ENCODE assay signal across 15 cellular contexts in genomic region chr5:73901045-73901444, GRCh38.
DNase-seq lines count a peak whose midpoint lies in the region; ATAC-seq and TF ChIP-seq lines count a peak whose summit lies in the region.
"Had no signal": no experiment of that assay in that cellular context is flagged by ENCODE, and none has a peak within 500 bp of the region (broad histone marks: within the 10 kb centered on the region; RNA-seq: fewer than 3 reads in every experiment).

No MANE protein-coding gene starts in this region.

- peak overlapping the region in 3 of 5 donors; percentile 8 to 45 (median 14) for H3K9ac ChIP-seq in subcutaneous abdominal adipose tissue (ENCODE audit: low read length in 5 of 5)

- intact Hi-C loops in Right ventricle myocardium superior (cut with DNase I) (loop anchor here (10.0 kb wide), 1 partner anchor 1014 kb away; no protein-coding TSS in a partner anchor), cardiac septum (cut with DNase I) (loop anchor here (10.0 kb wide), 2 partner anchors 134 to 354 kb away; no protein-coding TSS in a partner anchor), adrenal gland (cut with DNase I) (loop anchor here in 1 of 2 donors (5.0 kb wide), 1 partner anchor 741 kb away; the partner anchor contains the start of gene ENC1), left ventricle myocardium superior (cut with micrococcal nuclease) (no loop called here)

- no peaks in the 10 kb centered on the region for H3K9me3 ChIP-seq in adrenal gland (replicated peaks in 1 of 3)
- H3K9me3 ChIP-seq in subcutaneous abdominal adipose tissue (ENCODE audit: control insufficient read depth in 5 of 5, low read length in 5 of 5), result no peaks in the 10 kb centered on the region
- H3K9me3 ChIP-seq: neutrophil had no signal

- H3K4me3 ChIP-seq in adrenal gland (no peak overlapping the region), subcutaneous abdominal adipose tissue (ENCODE audit: low read depth in 1 of 5, low read length in 5 of 5) (peak overlapping the region in 4 of 5 donors; percentile 34 to 48 (median 36))

- no peaks in the 10 kb centered on the region for H3K36me3 ChIP-seq in adrenal gland (replicated peaks in 1 of 2)
- H3K36me3 ChIP-seq in subcutaneous abdominal adipose tissue (ENCODE audit: control insufficient read depth in 5 of 5, insufficient read depth in 5 of 5, low read length in 5 of 5), result peaks cover 3 to 13% (median 9%) of the 10 kb centered on the region in 5 donors
- H3K36me3 ChIP-seq: neutrophil had no signal

- 63 to 76% (median 66%) methylated on average over 13 of the region's 13 CpGs for WGBS in adrenal gland, 4 donors

- H3K4me1 ChIP-seq in adrenal gland (replicated peaks in 1 of 2), result peaks cover 0 to 10% of the 10 kb centered on the region in 2 donors
- H3K4me1 ChIP-seq in subcutaneous abdominal adipose tissue (ENCODE audit: control insufficient read depth in 5 of 5, insufficient read depth in 5 of 5, low read length in 5 of 5), result peaks cover 0 to 28% (median 27%) of the 10 kb centered on the region in 5 donors

- no peaks in the 10 kb centered on the region for H3K27me3 ChIP-seq in adrenal gland
- H3K27me3 ChIP-seq in subcutaneous abdominal adipose tissue (ENCODE audit: control insufficient read depth in 5 of 5, insufficient read depth in 4 of 5, low read length in 5 of 5), result no peaks in the 10 kb centered on the region
- H3K27me3 ChIP-seq: neutrophil had no signal

- TF ChIP-seq CTCF in adrenal gland (IDR thresholded peaks at IDR 0.05), result no peak

- DNase-seq in Right ventricle myocardium superior (peak; percentile 50), cardiac septum (ENCODE audit: low spot score) (no peak), adrenal gland (peak in 6 of 7 donors; percentile 55 to 77 (median 68)), left ventricle myocardium superior (peak; percentile 37), NCI-H2107 (lab: John Stamatoyannopoulos, UW) (no peak), NCI-H2196 (lab: John Stamatoyannopoulos, UW; ENCODE audit: unreplicated experiment) (no peak)
- DNase-seq: activated CD8-positive, alpha-beta memory T cell treated with anti-CD3 and anti-CD28 coated beads, Interleukin-2, amount 50 U/mL, for 48 hours; DND-41; NCI-H1105 treated with DMSO at 0.1 percent for 48 hours; stimulated activated CD4-positive, alpha-beta T cell treated with anti-CD3 and anti-CD28 coated beads, Interleukin-4, amount 100 ng/mL, for 1 hour; T-helper 9 cell had no signal

- H3K27ac ChIP-seq in adrenal gland (peak overlapping the region in 1 of 5 donors; percentile 46), subcutaneous abdominal adipose tissue (ENCODE audit: low read depth, low read length) (peak overlapping the region; percentile 74)
- H3K27ac ChIP-seq: 22Rv1, neutrophil had no signal

- no peak for TF ChIP-seq POLR2A in adrenal gland (IDR thresholded peaks at IDR 0.05)

- ATAC-seq in Right ventricle myocardium superior (ENCODE audit: poor library complexity) (no peak), left ventricle myocardium superior (peak; percentile 31), GM18517 (IDR thresholded peaks at IDR 0.05; ENCODE audit: unreplicated experiment) (no peak)

Comparison
In these comparisons a context has a peak if more than half of its experiments do, and no peak if none do; other contexts are left out.
1. DNase-seq: peak in Right ventricle myocardium superior (single experiment), adrenal gland (6 of 7) and left ventricle myocardium superior (single experiment); none in cardiac septum (single experiment), NCI-H2107 (single experiment) and NCI-H2196 (single experiment).
2. H3K4me3 ChIP-seq: peak in subcutaneous abdominal adipose tissue (4 of 5); none in adrenal gland (0 of 4).